In the genomic region with DNA sequence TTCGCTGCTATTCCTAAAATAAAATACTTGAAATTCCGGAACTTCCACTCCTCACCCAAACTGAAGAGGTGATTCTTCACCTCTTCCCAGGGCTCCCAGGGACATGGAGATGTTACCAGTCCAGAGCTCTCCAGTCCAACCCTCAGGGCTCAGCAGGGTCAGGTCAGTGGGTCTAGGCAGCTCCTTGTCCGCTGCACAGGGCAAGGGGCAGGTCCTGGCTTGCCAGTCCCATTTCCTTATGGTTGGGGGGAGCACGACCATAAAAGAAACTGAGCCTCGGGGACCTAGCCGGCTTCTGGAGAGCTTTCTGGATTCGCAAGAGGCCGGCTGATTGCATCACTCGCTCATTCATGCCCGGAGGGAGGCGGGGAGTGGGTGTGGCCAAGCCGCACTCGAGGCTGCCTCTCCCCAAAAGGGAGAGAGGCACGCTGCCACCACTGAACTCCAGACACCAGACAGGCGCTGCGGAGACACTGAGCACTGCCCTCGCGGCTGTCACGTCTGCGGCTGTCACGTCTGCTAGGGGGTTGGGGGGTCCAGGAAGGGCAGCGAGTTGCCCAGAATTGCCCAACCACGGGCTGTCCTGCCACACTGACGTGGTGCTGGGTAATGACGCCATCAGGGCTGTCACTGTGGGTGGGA, we compare ENCODE assay signal across 8 cellular contexts. TPM values are rescaled to one million over a fixed set of nuclear protein-coding genes. Genes with fewer than 3 reads are reported as not detected.
DNase-seq lines count a peak whose midpoint lies in the region; ATAC-seq, FAIRE-seq and TF ChIP-seq lines count a peak whose summit lies in the region.

No MANE protein-coding gene starts in this region.

- no peaks in the 10 kb centered on the region for H3K23me2 ChIP-seq in H1 (ENCODE audit: low read depth, low read length)

- H3K4me1 ChIP-seq in NT2/D1 (ENCODE audit: insufficient read depth, insufficient read length) (peaks cover 59% of the 10 kb centered on the region), H1 (replicated peaks in 1 of 4; ENCODE audit: control insufficient read depth in 3 of 4, insufficient read depth in 4 of 4, low read length in 3 of 4) (peaks cover 16 to 46% (median 33%) of the 10 kb centered on the region in 4 experiments), mesodermal cell (ENCODE audit: control insufficient read depth, insufficient read depth, low read length, poor library complexity, severe bottlenecking) (peaks cover 66% of the 10 kb centered on the region)

- peak overlapping the region; percentile 48; the same call in 1 of the 2 replicates for H3K27ac ChIP-seq in H1 (ENCODE audit: low read depth, low read length)
- H3K27ac ChIP-seq in mesodermal cell (ENCODE audit: low read depth, low read length, severe bottlenecking): peak overlapping the region; percentile 99

- no peaks in the 10 kb centered on the region for H3K27me3 ChIP-seq in NT2/D1 (ENCODE audit: insufficient read depth, insufficient read length)
- no peaks in the 10 kb centered on the region for H3K27me3 ChIP-seq in H1 (replicated peaks in 1 of 4; ENCODE audit: control insufficient read depth in 3 of 4, extremely low read depth in 1 of 4, insufficient read depth in 3 of 4, low read length in 3 of 4)

- no peak for TF ChIP-seq CTCF in GM10248 (IDR thresholded peaks at IDR 0.05; ENCODE audit: control extremely low read depth, extremely low read depth, low read depth, missing control alignments)
- TF ChIP-seq CTCF in H1 (IDR thresholded peaks at IDR 0.05; ENCODE audit: control extremely low read depth in 1 of 3, insufficient read depth in 1 of 3, low read depth in 1 of 3, low read length in 3 of 3): no peak

- 22% methylated on average over 21 of the region's 25 CpGs; no CpG with 5 or more reads in 1 of the 2 experiments for WGBS in H1 (ENCODE audit: extremely low coverage in 1 of 2, insufficient coverage in 1 of 2, insufficient read length in 1 of 2, insufficient replicate concordance in 2 of 2, low coverage in 1 of 2, low lambda C conversion rate in 2 of 2, missing lambda C conversion rate in 1 of 2), 2 experiments
- WGBS in mesodermal cell (ENCODE audit: insufficient coverage in 2 of 2), 2 experiments: 18 to 29% methylated on average over 17 to 20 of the region's 25 CpGs

- peak overlapping the region; percentile 99 for H3K18ac ChIP-seq in H1 (ENCODE audit: extremely low read depth, low read length)

- H3K9me3 ChIP-seq in NT2/D1 (ENCODE audit: insufficient read depth, low read length): no peaks in the 10 kb centered on the region
- H3K9me3 ChIP-seq in H1 (ENCODE audit: insufficient read depth in 2 of 2, low read depth in 1 of 2, low read length in 1 of 2): no peaks in the 10 kb centered on the region
- H3K9me3 ChIP-seq in mesodermal cell (ENCODE audit: control insufficient read depth, low read length): no peaks in the 10 kb centered on the region

- H2BK120ac ChIP-seq in H1 (replicated peaks; ENCODE audit: low read depth, low read length): peak overlapping the region; percentile 82

- ATAC-seq in HG03175 (IDR thresholded peaks at IDR 0.05; ENCODE audit: unreplicated experiment) (peak; percentile 61), GM18858 (IDR thresholded peaks at IDR 0.05; ENCODE audit: unreplicated experiment) (no peak)

- H3K4me3 ChIP-seq in NT2/D1 (ENCODE audit: insufficient read length, low read depth) (no peak overlapping the region), H1 (ENCODE audit: extremely low read depth in 1 of 4, insufficient read depth in 2 of 4, low read depth in 3 of 4, low read length in 4 of 4) (peak overlapping the region in 1 of 4 experiments; percentile 14; a peak in 1 of 8 replicates), mesodermal cell (ENCODE audit: extremely low read depth, insufficient read depth, low read length, poor library complexity, severe bottlenecking) (no peak overlapping the region)

- H3K56ac ChIP-seq in H1 (replicated peaks; ENCODE audit: insufficient read length, low read depth, low read length): peak overlapping the region; percentile 62

- H3K14ac ChIP-seq in H1 (ENCODE audit: insufficient read length): no peak overlapping the region

- H4K8ac ChIP-seq in H1 (ENCODE audit: extremely low read depth, insufficient read depth, low read length): peak overlapping the region; percentile 96; the same call in 1 of the 2 replicates

- peak overlapping the region; percentile 99 for H4K91ac ChIP-seq in H1 (replicated peaks; ENCODE audit: insufficient read length, low read length)

- peaks cover 94% of the 10 kb centered on the region for H3K36me3 ChIP-seq in NT2/D1 (ENCODE audit: insufficient read depth, insufficient read length, low read length)
- H3K36me3 ChIP-seq in H1 (ENCODE audit: control insufficient read depth in 2 of 4, insufficient read depth in 4 of 4, low read length in 3 of 4): peaks cover 12 to 29% (median 14%) of the 10 kb centered on the region in 4 experiments; a peak in 7 of 8 replicates
- peaks cover 42% of the 10 kb centered on the region for H3K36me3 ChIP-seq in mesodermal cell (ENCODE audit: control insufficient read depth, insufficient read depth, low read length)

- H2BK12ac ChIP-seq in H1 (ENCODE audit: low read depth, low read length): peak overlapping the region; percentile 100

- no peak for TF ChIP-seq EP300 in H1 (IDR thresholded peaks at IDR 0.05; ENCODE audit: borderline replicate concordance in 1 of 2, low read depth in 2 of 2, low read length in 2 of 2)

- TF ChIP-seq RAD21 in H1 (IDR thresholded peaks at IDR 0.05 in 1 of 2, conservative IDR thresholded peaks at IDR 0.05 in 1 of 2; ENCODE audit: low read depth in 2 of 2, low read length in 2 of 2): no peak

- no peak overlapping the region for H3K23ac ChIP-seq in H1 (ENCODE audit: insufficient read length)

- CTCF ChIA-PET in GM10248 (lab: Yijun Ruan, JAX): interaction anchor here (0.7 to 14.3 kb wide), 4 partner anchors 9 to 73 kb away, joined by 3 to 239 read pairs (median 56); partner anchors contain the start of gene SLC7A5
- CTCF ChIA-PET in H1 (lab: Charles Lee; ENCODE audit: partially characterized antibody): interaction anchor here (0.9 to 9.1 kb wide), 7 partner anchors 14 to 148 kb away, joined by 3 to 181 read pairs (median 44); partner anchors contain the start of gene SLC7A5

- H3K79me2 ChIP-seq in H1 (ENCODE audit: control insufficient read depth in 1 of 2, insufficient read depth in 2 of 2, low read length in 2 of 2): peaks cover 0 to 45% of the 10 kb centered on the region in 2 experiments; a peak in 2 of 4 replicates

- H4K20me1 ChIP-seq in H1 (replicated peaks in 1 of 2; ENCODE audit: control insufficient read depth in 1 of 2, insufficient read depth in 2 of 2, low read length in 2 of 2): peaks cover 6 to 11% of the 10 kb centered on the region in 2 experiments

- H2BK15ac ChIP-seq in H1 (ENCODE audit: low read length): peak overlapping the region; percentile 55; the same call in 1 of the 2 replicates

- DNase-seq in GM10248 (ENCODE audit: extremely low spot score) (peak; percentile 88), NT2/D1 (ENCODE audit: low read depth, low spot score) (no peak), H1 (ENCODE audit: low read depth in 1 of 2, low spot score in 2 of 2) (peak; percentile 65 to 92)
- DNase-seq in activated CD8-positive, alpha-beta memory T cell treated with anti-CD3 and anti-CD28 coated beads, Interleukin-2, amount 50 U/mL, for 24 hours (ENCODE audit: extremely low read depth): peak; percentile 61
- peak; percentile 84 to 86 for DNase-seq in stimulated activated CD8-positive, alpha-beta memory T cell treated with anti-CD3 and anti-CD28 coated beads, Interleukin-15, amount 100 ng/mL, for 48 hours (ENCODE audit: low read depth in 2 of 2)

- peak overlapping the region; percentile 99 for H2BK5ac ChIP-seq in H1 (ENCODE audit: low read depth, low read length)

- peak in 1 of 2 experiments; percentile 47; a peak in 1 of 3 replicates for TF ChIP-seq POLR2A in H1 (IDR thresholded peaks at IDR 0.05; ENCODE audit: control extremely low read depth in 1 of 2, low read depth in 2 of 2, low read length in 2 of 2)

- peak overlapping the region; percentile 97; the same call in 1 of the 2 replicates for H2AK5ac ChIP-seq in H1 (ENCODE audit: low read depth, low read length)

- H2BK20ac ChIP-seq in H1 (ENCODE audit: low read length): peak overlapping the region; percentile 13; the same call in 1 of the 2 replicates

- peak overlapping the region; percentile 53 to 59 for H3K4me2 ChIP-seq in H1 (ENCODE audit: insufficient read depth in 1 of 2, low read depth in 2 of 2, low read length in 2 of 2)

- H3K4ac ChIP-seq in H1 (replicated peaks; ENCODE audit: insufficient read length, low read depth, low read length): no peak overlapping the region

- no peak for FAIRE-seq in H1 (lab: Jason Lieb, UNC)

- H4K5ac ChIP-seq in H1 (ENCODE audit: insufficient read length, low read depth, low read length): peak overlapping the region; percentile 91

- H3K9ac ChIP-seq in NT2/D1 (ENCODE audit: insufficient read length, low read depth) (peak overlapping the region; percentile 63), H1 (replicated peaks in 1 of 4; ENCODE audit: extremely low read depth in 1 of 4, low read depth in 3 of 4, low read length in 3 of 4) (peak overlapping the region in 3 of 4 experiments; percentile 54 to 72 (median 56); a peak in 5 of 7 replicates)

- no peak overlapping the region for H2AFZ ChIP-seq in H1 (ENCODE audit: low read length)

- no peaks in the 10 kb centered on the region; the same call in 1 of the 2 replicates for H3K79me1 ChIP-seq in H1 (ENCODE audit: low read depth, low read length)

- POLR2A ChIA-PET in GM10248 (lab: Yijun Ruan, JAX) (interaction anchor here (1.2 kb wide), 2 partner anchors 12 to 15 kb away, joined by 4 read pairs; no protein-coding TSS in a partner anchor), H1 (lab: Charles Lee; ENCODE audit: partially characterized antibody) (interaction anchor here (1.0 to 27.1 kb wide), 12 partner anchors 9 to 74 kb away, joined by 4 to 507 read pairs (median 9); partner anchors contain the start of gene SLC7A5)

TF ChIP-seq in H1, 55 proteins besides CTCF, POLR2A, EP300 and RAD21 (continues in another document):
- TF ChIP-seq, protein P1, sequence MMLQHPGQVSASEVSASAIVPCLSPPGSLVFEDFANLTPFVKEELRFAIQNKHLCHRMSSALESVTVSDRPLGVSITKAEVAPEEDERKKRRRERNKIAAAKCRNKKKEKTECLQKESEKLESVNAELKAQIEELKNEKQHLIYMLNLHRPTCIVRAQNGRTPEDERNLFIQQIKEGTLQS (IDR thresholded peaks at IDR 0.05; ENCODE audit: insufficient read depth, low read depth, low read length): peak; percentile 88
- no peak for TF ChIP-seq KDM4A (IDR thresholded peaks at IDR 0.05; ENCODE audit: low read depth, low read length, severe bottlenecking)

RNA-seq across cellular contexts. Expression of gene SLC7A5, which starts 15.8 kb away (rescaled TPM):
- 327 and 341 TPM in 2 replicates for total RNA-seq in H1 (2021; fragmentation: NEBNext Ultra II Directional; extraction: Animal tissue kit (Norgen Biotek cat#: 25700))
- polyA plus RNA-seq in H1 (2011; rRNA removed): 68.2 and 161 TPM in 2 replicates
- 65.1 TPM for polyA plus RNA-seq in H1 (2011; cell fraction: cytosol; rRNA removed)
- 122 TPM for polyA plus RNA-seq in H1 (2011; cell fraction: nucleus; rRNA removed)
- polyA plus RNA-seq in H1 (2012, experiment 1 of 2): 126 to 176 TPM (median 151 TPM) in 4 replicates
- polyA plus RNA-seq in H1 (2012, experiment 2 of 2): 202 TPM
- polyA plus RNA-seq in H1 (2013, experiment 1 of 2): 316 TPM
- 381 TPM for polyA plus RNA-seq in H1 (2013, experiment 2 of 2)
- polyA minus RNA-seq in H1 (2011; rRNA and poly(A)+ RNA removed): 34.4 and 63.7 TPM in 2 replicates
- polyA minus RNA-seq in H1 (2011; cell fraction: cytosol; rRNA and poly(A)+ RNA removed): 84.2 TPM
- polyA minus RNA-seq in H1 (2011; cell fraction: nucleus; rRNA and poly(A)+ RNA removed): 42.4 TPM
- 90.6 TPM for polyA plus RNA-seq in mesodermal cell (2013, experiment 1 of 2)
- polyA plus RNA-seq in mesodermal cell (2013, experiment 2 of 2): 76.9 TPM
